ENCODE assay signal across 8 cellular contexts in genomic region chr2:169365093-169365483, GRCh38. TPM values are rescaled to one million over a fixed set of nuclear protein-coding genes. Genes with fewer than 3 reads are reported as not detected.
DNase-seq lines count a peak whose midpoint lies in the region; ATAC-seq and TF ChIP-seq lines count a peak whose summit lies in the region.

No MANE protein-coding gene starts in this region.

- H3K4me3 ChIP-seq in DOHH2 (ENCODE audit: low read length) (peak overlapping the region; percentile 17), duodenal mucosa (ENCODE audit: low read depth in 1 of 2, low read length in 2 of 2) (peak overlapping the region; percentile 74 to 85), retinal pigment epithelial cell (ENCODE audit: low read length) (peak overlapping the region; percentile 49)

- DNase-seq in retinal pigment epithelial cell (ENCODE audit: low read depth) (no peak), NCI-H2081 treated with DMSO at 0.1 percent for 48 hours (lab: John Stamatoyannopoulos, UW) (no peak), left colon (no peak), NCI-H748 treated with DMSO at 0.1 percent for 48 hours (lab: John Stamatoyannopoulos, UW) (no peak)

- H3K27me3 ChIP-seq in DOHH2 (ENCODE audit: control insufficient read depth, low read length) = peaks cover 43% of the 10 kb centered on the region
- peaks cover 35 to 43% of the 10 kb centered on the region in 2 donors for H3K27me3 ChIP-seq in duodenal mucosa (ENCODE audit: control insufficient read depth in 1 of 2, insufficient read depth in 2 of 2, low read length in 2 of 2)

- peaks cover 35% of the 10 kb centered on the region for H3K27me3 Mint-ChIP-seq in IgD-negative memory B cell

- no peaks in the 10 kb centered on the region for H3K9me3 ChIP-seq in DOHH2 (ENCODE audit: control insufficient read depth, insufficient read depth, low read length)
- no peaks in the 10 kb centered on the region for H3K9me3 ChIP-seq in duodenal mucosa (ENCODE audit: control insufficient read depth in 1 of 2, low read length in 2 of 2)

- peak; percentile 70 for ATAC-seq in GM21367 (IDR thresholded peaks at IDR 0.05; ENCODE audit: unreplicated experiment)
- no peak for ATAC-seq in left colon

- H3K27ac ChIP-seq in DOHH2 (ENCODE audit: low read depth, low read length) (no peak overlapping the region), duodenal mucosa (ENCODE audit: low read depth, low read length) (no peak overlapping the region)

- no peaks in the 10 kb centered on the region for H3K9me2 ChIP-seq in DOHH2 (replicated peaks; ENCODE audit: control insufficient read depth, low read length)

- no peak overlapping the region for H3K9ac ChIP-seq in duodenal mucosa (ENCODE audit: low read depth in 1 of 2, low read length in 2 of 2)

- H3K4me1 ChIP-seq in DOHH2 (ENCODE audit: control insufficient read depth, low read length) (peaks cover 6% of the 10 kb centered on the region), duodenal mucosa (ENCODE audit: control insufficient read depth in 1 of 2, insufficient read depth in 2 of 2, low read length in 2 of 2) (peaks cover 31 to 38% of the 10 kb centered on the region in 2 donors)

- H3K36me3 Mint-ChIP-seq in IgD-negative memory B cell = no peaks in the 10 kb centered on the region

- H3K9me3 Mint-ChIP-seq in IgD-negative memory B cell = peaks cover 0 to 1% (median 0%) of the 10 kb centered on the region in 3 donors

- no peaks in the 10 kb centered on the region for H3K79me2 ChIP-seq in DOHH2 (ENCODE audit: control insufficient read depth, low read length)

- H3K4me1 Mint-ChIP-seq in IgD-negative memory B cell = peaks cover 15 to 19% (median 18%) of the 10 kb centered on the region in 3 donors

- peak overlapping the region in 1 of 3 donors; percentile 4 for H3K27ac Mint-ChIP-seq in IgD-negative memory B cell

- no peaks in the 10 kb centered on the region for H3K36me3 ChIP-seq in DOHH2 (ENCODE audit: control insufficient read depth, low read length)
- H3K36me3 ChIP-seq in duodenal mucosa (ENCODE audit: control insufficient read depth in 1 of 2, insufficient read depth in 2 of 2, low read length in 2 of 2) = no peaks in the 10 kb centered on the region

- no peaks in the 10 kb centered on the region for H3F3A ChIP-seq in DOHH2 (ENCODE audit: control insufficient read depth, insufficient read depth)

- peak overlapping the region; percentile 87 to 93 (median 90) for H3K4me3 Mint-ChIP-seq in IgD-negative memory B cell

- TF ChIP-seq CTCF in DOHH2 (IDR thresholded peaks at IDR 0.05; ENCODE audit: low read depth, low read length, poor library complexity, severe bottlenecking) = no peak
- no peak for TF ChIP-seq CTCF in retinal pigment epithelial cell (conservative IDR thresholded peaks at IDR 0.05; ENCODE audit: low read depth, low read length)

- intact Hi-C loops in left colon (cut with DNase I, micrococcal nuclease) = no loop called here

- H3K4me2 ChIP-seq in DOHH2 (ENCODE audit: low read length) = peak overlapping the region; percentile 39

- H4K20me1 ChIP-seq in DOHH2 (ENCODE audit: control insufficient read depth, insufficient read depth, low read depth, low read length) = no peaks in the 10 kb centered on the region

RNA-seq across cellular contexts. Expression of gene LRP2, which starts 2.8 kb away (rescaled TPM):
- not detected for polyA plus RNA-seq in IgD-negative memory B cell
- total RNA-seq in left colon = not detected

Comparison
In these comparisons a context has a peak if more than half of its experiments do, and no peak if none do; other contexts are left out.
1. H3K4me3 ChIP-seq: peak in every context shown above with its lines; median percentile 80 in duodenal mucosa; 49 in retinal pigment epithelial cell; 17 in DOHH2.